In genomic region chr3:105867690-105868449, GRCh38 we compare ENCODE assay signal across 8 cellular contexts. TPM values are rescaled to one million over a fixed set of nuclear protein-coding genes. Genes with fewer than 3 reads are reported as not detected.
A peak's percentile ranks its signal among the peaks of the same experiment; 100 is the strongest.
DNase-seq lines count a peak whose midpoint lies in the region; ATAC-seq lines count a peak whose summit lies in the region.

No MANE protein-coding gene starts in this region.

- peak; percentile 39 for DNase-seq in DMS79 treated with DMSO at 0.1 percent for 48 hours (lab: John Stamatoyannopoulos, UW)
- no peak for DNase-seq in DMS79 (lab: John Stamatoyannopoulos, UW)
- peak; percentile 71 for DNase-seq in OCI-M1 (lab: John Stamatoyannopoulos, UW)
- DNase-seq in dermis blood vessel endothelial cell, result peak; percentile 43
- peak in 6 of 9 donors; percentile 17 to 40 (median 32) for DNase-seq in naive thymus-derived CD4-positive, alpha-beta T cell
- DNase-seq in NOMO-1 treated with dmso at 0.1 percent for 144 hours (lab: John Stamatoyannopoulos, UW; ENCODE audit: unreplicated experiment), result no peak
- DNase-seq in T-helper 9 cell, result no peak
- DNase-seq in DMS114 treated with DMSO at 0.1 percent for 48 hours (lab: John Stamatoyannopoulos, UW; ENCODE audit: unreplicated experiment), result no peak

- H3K4me3 Mint-ChIP-seq in naive thymus-derived CD4-positive, alpha-beta T cell, result peak overlapping the region; percentile 89 to 100 (median 97)

- H3K27me3 ChIP-seq in naive thymus-derived CD4-positive, alpha-beta T cell (ENCODE audit: control insufficient read depth in 2 of 2, insufficient read depth in 2 of 2, low read length in 2 of 2), result no peaks in the 10 kb centered on the region

- ATAC-seq in naive thymus-derived CD4-positive, alpha-beta T cell, result no peak

- H3K27ac ChIP-seq in naive thymus-derived CD4-positive, alpha-beta T cell (ENCODE audit: low read depth, low read length), result peak overlapping the region; percentile 91

- peaks cover 0 to 38% (median 11%) of the 10 kb centered on the region in 5 donors for H3K36me3 Mint-ChIP-seq in naive thymus-derived CD4-positive, alpha-beta T cell

- CTCF ChIA-PET in naive thymus-derived CD4-positive, alpha-beta T cell (lab: Charles Lee), result interaction anchor here (0.8 to 1.5 kb wide), 2 partner anchors 60 to 339 kb away, joined by 3 to 5 read pairs; no protein-coding TSS in a partner anchor

- peak overlapping the region; percentile 86 for H3K4me3 ChIP-seq in naive thymus-derived CD4-positive, alpha-beta T cell (ENCODE audit: low read length)

- H3K9me3 ChIP-seq in naive thymus-derived CD4-positive, alpha-beta T cell (ENCODE audit: control insufficient read depth in 2 of 3, low read length in 3 of 3), result no peaks in the 10 kb centered on the region

- no peaks in the 10 kb centered on the region for H3K9me3 Mint-ChIP-seq in naive thymus-derived CD4-positive, alpha-beta T cell

- H3K36me3 ChIP-seq in naive thymus-derived CD4-positive, alpha-beta T cell (ENCODE audit: control insufficient read depth in 2 of 3, insufficient read depth in 3 of 3, low read length in 3 of 3), result peaks cover 0 to 15% (median 8%) of the 10 kb centered on the region in 3 experiments

- peaks cover 32 to 51% of the 10 kb centered on the region in 2 donors for H3K4me1 ChIP-seq in naive thymus-derived CD4-positive, alpha-beta T cell (ENCODE audit: control insufficient read depth in 2 of 2, insufficient read depth in 2 of 2, low read length in 2 of 2)

- intact Hi-C loops in naive thymus-derived CD4-positive, alpha-beta T cell (cut with micrococcal nuclease), result loop anchor here (1.0 to 5.0 kb wide), 9 partner anchors 15 to 1654 kb away; partner anchors contain the start of genes ALCAM (in 2 of the 2) and BBX (in 1 of the 2)

- H3K4me1 Mint-ChIP-seq in naive thymus-derived CD4-positive, alpha-beta T cell, result peaks cover 23 to 60% (median 52%) of the 10 kb centered on the region in 7 donors

- H3K27ac Mint-ChIP-seq in naive thymus-derived CD4-positive, alpha-beta T cell, result peak overlapping the region; percentile 83 to 98 (median 94)

- no peaks in the 10 kb centered on the region for H3K27me3 Mint-ChIP-seq in naive thymus-derived CD4-positive, alpha-beta T cell

- POLR2A ChIA-PET in naive thymus-derived CD4-positive, alpha-beta T cell (lab: Charles Lee), result interaction anchor here (0.7 to 2.5 kb wide), 10 partner anchors 9 to 493 kb away, joined by 3 to 10 read pairs (median 3); no protein-coding TSS in a partner anchor

RNA-seq across cellular contexts. Expression of gene CBLB, which starts 0.9 kb away (rescaled TPM):
- 27.7 and 28.7 TPM in 2 replicates for total RNA-seq in dermis blood vessel endothelial cell
- 100 to 1,000 TPM in 3 of 5 experiments, 10 to 100 TPM in 2; 82.8 to 135 (median 109) TPM for total RNA-seq in naive thymus-derived CD4-positive, alpha-beta T cell
- 10 to 100 TPM; 22.4 to 30.4 TPM for polyA plus RNA-seq in naive thymus-derived CD4-positive, alpha-beta T cell

Comparison
In these comparisons a context has a peak if more than half of its experiments do, and no peak if none do; other contexts are left out.
1. DNase-seq: peak in DMS79 treated with DMSO at 0.1 percent for 48 hours (single experiment), OCI-M1 (single experiment), dermis blood vessel endothelial cell (single experiment) and naive thymus-derived CD4-positive, alpha-beta T cell (6 of 9); none in DMS79 (single experiment), NOMO-1 treated with dmso at 0.1 percent for 144 hours (single experiment), T-helper 9 cell (single experiment) and DMS114 treated with DMSO at 0.1 percent for 48 hours (single experiment).